Comparison of ENCODE assay signal across 1 cellular context in genomic region chr11:64358536-64358906, GRCh38.
TF ChIP-seq lines count a peak whose summit lies in the region.

No MANE protein-coding gene starts in this region.

TF ChIP-seq in HepG2, 621 proteins besides CTCF, POLR2A, EP300 and RAD21 (continued from another document):
- no peak for TF ChIP-seq CEBPZ (IDR thresholded peaks at IDR 0.05; ENCODE audit: low read length)
- TF ChIP-seq SP140L (CRISPR knock-in tag; IDR thresholded peaks at IDR 0.05; ENCODE audit: borderline replicate concordance), result no peak
- peak; percentile 41; the same call in 1 of the 2 replicates for TF ChIP-seq THAP7 (CRISPR knock-in tag; IDR thresholded peaks at IDR 0.05)
- TF ChIP-seq, protein P1, sequence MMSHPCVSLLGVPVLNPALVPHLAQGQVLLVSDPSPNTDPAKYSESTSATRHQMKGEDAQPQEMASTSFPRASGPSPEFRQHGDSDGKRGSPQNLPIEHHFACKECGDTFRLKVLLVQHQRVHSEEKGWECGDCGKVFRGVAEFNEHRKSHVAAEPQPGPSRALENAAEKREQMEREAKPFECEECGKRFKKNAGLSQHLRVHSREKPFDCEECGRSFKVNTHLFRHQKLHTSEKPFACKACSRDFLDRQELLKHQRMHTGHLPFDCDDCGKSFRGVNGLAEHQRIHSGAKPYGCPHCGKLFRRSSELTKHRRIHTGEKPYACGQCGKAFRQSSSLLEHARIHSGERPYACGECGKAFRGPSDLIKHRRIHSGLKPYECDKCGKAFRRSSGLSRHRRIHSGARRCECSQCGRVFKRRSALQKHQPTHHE (CRISPR knock-in tag; IDR thresholded peaks at IDR 0.05; ENCODE audit: borderline replicate concordance), result 0 out of 2 replicates have a peak, but pooled peaks have one; percentile 7
- no peak for TF ChIP-seq ZKSCAN8 (CRISPR knock-in tag; IDR thresholded peaks at IDR 0.05; ENCODE audit: borderline replicate concordance)
- TF ChIP-seq ZNF558 (CRISPR knock-in tag; IDR thresholded peaks at IDR 0.05; ENCODE audit: borderline replicate concordance), result 0 out of 2 replicates have a peak, but pooled peaks have one; percentile 38
- no peak for TF ChIP-seq KLF13 (CRISPR knock-in tag; IDR thresholded peaks at IDR 0.05)
- TF ChIP-seq MXD4 (CRISPR knock-in tag; IDR thresholded peaks at IDR 0.05), result no peak
- no peak for TF ChIP-seq ZNF724P (CRISPR knock-in tag; IDR thresholded peaks at IDR 0.05; ENCODE audit: borderline replicate concordance)
- no peak for TF ChIP-seq TRAFD1 (CRISPR knock-in tag; IDR thresholded peaks at IDR 0.05; ENCODE audit: borderline replicate concordance)
